ENCODE assay signal across 12 cellular contexts in genomic region chr5:133994990-133995333, GRCh38. TPM values are rescaled to one million over a fixed set of nuclear protein-coding genes. Genes with fewer than 3 reads are reported as not detected.
DNase-seq lines count a peak whose midpoint lies in the region; ATAC-seq and TF ChIP-seq lines count a peak whose summit lies in the region.
"Had no signal": no experiment of that assay in that cellular context is flagged by ENCODE, and none has a peak within 500 bp of the region (broad histone marks: within the 10 kb centered on the region; RNA-seq: fewer than 3 reads in every experiment).

No MANE protein-coding gene starts in this region.

- ATAC-seq in central memory CD8-positive, alpha-beta T cell (replicated peaks; ENCODE audit: extremely low read depth, poor library complexity, severe bottlenecking), result no peak
- ATAC-seq in GM21723 (IDR thresholded peaks at IDR 0.05; ENCODE audit: unreplicated experiment), result no peak

- H3K4me2 ChIP-seq in osteoblast (ENCODE audit: insufficient read depth, low read length), result peak overlapping the region; percentile 12

- H3K79me2 ChIP-seq in osteoblast (ENCODE audit: insufficient read depth, low read length), result peaks cover 99% of the 10 kb centered on the region

- H3K27ac Mint-ChIP-seq in Calu3 (ENCODE audit: unreplicated experiment), result peak overlapping the region; percentile 45
- peak overlapping the region; percentile 16 for H3K27ac Mint-ChIP-seq in central memory CD8-positive, alpha-beta T cell (ENCODE audit: low read depth)

- H3K27ac ChIP-seq in osteoblast (ENCODE audit: low read depth, low read length), result peak overlapping the region; percentile 11
- H3K27ac ChIP-seq: HL-60, thoracic aorta had no signal

- H3K36me3 ChIP-seq in osteoblast (ENCODE audit: insufficient read depth, low read length), result peaks cover 21% of the 10 kb centered on the region

- no peak overlapping the region for H3K4me3 ChIP-seq in osteoblast (ENCODE audit: insufficient read depth, low read length)
- H3K4me3 ChIP-seq: Peyer's patch, thoracic aorta had no signal

- no peaks in the 10 kb centered on the region for H3K9me3 ChIP-seq in osteoblast (ENCODE audit: low read depth, low read length)
- H3K9me3 ChIP-seq: Peyer's patch, thoracic aorta had no signal

- peaks cover 30% of the 10 kb centered on the region for H3K36me3 Mint-ChIP-seq in Calu3 (ENCODE audit: insufficient read depth, unreplicated experiment)
- H3K36me3 Mint-ChIP-seq in central memory CD8-positive, alpha-beta T cell (ENCODE audit: insufficient read depth), result peaks cover 17% of the 10 kb centered on the region

- H3K4me1 Mint-ChIP-seq in Calu3 (ENCODE audit: low read depth, unreplicated experiment), result peaks cover 69% of the 10 kb centered on the region
- peaks cover 59% of the 10 kb centered on the region for H3K4me1 Mint-ChIP-seq in central memory CD8-positive, alpha-beta T cell

- CTCF ChIA-PET in Calu3 (lab: Charles Lee), result interaction anchor here (0.6 kb wide), 1 partner anchor 86 kb away, joined by 3 read pairs; no protein-coding TSS in a partner anchor

- no peak overlapping the region for H2AFZ ChIP-seq in osteoblast (ENCODE audit: low read length)

- TF ChIP-seq CTCF in Calu3 (IDR thresholded peaks at IDR 0.05; ENCODE audit: unreplicated experiment) (no peak), osteoblast (IDR thresholded peaks at IDR 0.05; ENCODE audit: extremely low read depth, low read depth, low read length) (no peak)

- DNase-seq in Calu3 (no peak), NCI-H82 (lab: John Stamatoyannopoulos, UW) (peak; percentile 90), osteoblast (ENCODE audit: insufficient read length, low spot score, missing footprints) (no peak), NCI-H526 treated with DMSO at 0.1 percent for 48 hours (lab: John Stamatoyannopoulos, UW) (no peak), T-helper 9 cell (no peak), NCI-H187 treated with DMSO at 0.1 percent for 48 hours (lab: John Stamatoyannopoulos, UW) (no peak)
- no peak for DNase-seq in central memory CD8-positive, alpha-beta T cell (ENCODE audit: low spot score in 2 of 2)
- DNase-seq: MM.1S, Peyer's patch had no signal

- no peaks in the 10 kb centered on the region for H3K27me3 ChIP-seq in osteoblast (ENCODE audit: insufficient read depth, low read length)
- H3K27me3 ChIP-seq: Peyer's patch had no signal

- no peaks in the 10 kb centered on the region for H3K27me3 Mint-ChIP-seq in Calu3 (ENCODE audit: unreplicated experiment)
- no peaks in the 10 kb centered on the region for H3K27me3 Mint-ChIP-seq in central memory CD8-positive, alpha-beta T cell

- H3K4me1 ChIP-seq in osteoblast (ENCODE audit: insufficient read depth, low read length), result peaks cover 38% of the 10 kb centered on the region

- no TSS peak for BruUV-seq in Calu3 (replicated peaks; lab: Mats Ljungman, UMichigan)

- H4K20me1 ChIP-seq in osteoblast (ENCODE audit: insufficient read depth, low read length), result peaks cover 87% of the 10 kb centered on the region

- H3K9me3 Mint-ChIP-seq in Calu3 (ENCODE audit: low read depth, unreplicated experiment), result no peaks in the 10 kb centered on the region
- no peaks in the 10 kb centered on the region for H3K9me3 Mint-ChIP-seq in central memory CD8-positive, alpha-beta T cell

- H3K4me3 Mint-ChIP-seq in Calu3 (ENCODE audit: low read depth, unreplicated experiment), result peak overlapping the region; percentile 31
- no peak overlapping the region for H3K4me3 Mint-ChIP-seq in central memory CD8-positive, alpha-beta T cell

- intact Hi-C loops in Calu3 (cut with micrococcal nuclease; ENCODE audit: unreplicated experiment), result no loop called here

RNA-seq across cellular contexts. Expression of gene VDAC1, which starts 9.8 kb away (rescaled TPM):
- 377 and 410 TPM in 2 replicates for total RNA-seq in Calu3 (2022)
- total RNA-seq in osteoblast, result 236 and 264 TPM in 2 replicates

RNA-seq across cellular contexts. Expression of gene C5orf15, which starts 26.5 kb away (rescaled TPM):
- total RNA-seq in Calu3 (2022), result 104 TPM in 2 replicates
- total RNA-seq in osteoblast, result 68.4 and 77.2 TPM in 2 replicates
